9 cellular contexts compared by ENCODE assay signal in genomic region chr6:107061125-107062020, GRCh38. TPM values are rescaled to one million over a fixed set of nuclear protein-coding genes. Genes with fewer than 3 reads are reported as not detected.
DNase-seq lines count a peak whose midpoint lies in the region; ATAC-seq lines count a peak whose summit lies in the region.
"Had no signal": no experiment of that assay in that cellular context is flagged by ENCODE, and none has a peak within 500 bp of the region (broad histone marks: within the 10 kb centered on the region; RNA-seq: fewer than 3 reads in every experiment).

No MANE protein-coding gene starts in this region.

- peak in 2 of 5 donors; percentile 2 to 3 for DNase-seq in CD8-positive, alpha-beta memory T cell
- no peak for DNase-seq in effector memory CD8-positive, alpha-beta T cell
- DNase-seq in NOMO-1 treated with dmso at 0.1 percent for 144 hours (lab: John Stamatoyannopoulos, UW; ENCODE audit: unreplicated experiment) (no peak), superior temporal gyrus (ENCODE audit: extremely low spot score) (no peak), amygdala (lab: John Stamatoyannopoulos, UW) (no peak), NCI-H146 treated with DMSO at 0.1 percent for 48 hours (lab: John Stamatoyannopoulos, UW; ENCODE audit: unreplicated experiment) (no peak)
- DNase-seq: effector memory CD4-positive, alpha-beta T cell had no signal

- peak; percentile 45 for ATAC-seq in GM19455 (IDR thresholded peaks at IDR 0.05; ENCODE audit: unreplicated experiment)
- peak; percentile 70 for ATAC-seq in HG03378 (IDR thresholded peaks at IDR 0.05; ENCODE audit: unreplicated experiment)
- ATAC-seq in effector memory CD8-positive, alpha-beta T cell (replicated peaks), result peak; percentile 54

- no peaks in the 10 kb centered on the region for H3K9me3 ChIP-seq in CD8-positive, alpha-beta memory T cell (ENCODE audit: low read length)

- peaks cover 19% of the 10 kb centered on the region for H3K4me1 ChIP-seq in CD8-positive, alpha-beta memory T cell (ENCODE audit: insufficient read depth, low read length)

- no peaks in the 10 kb centered on the region for H3K27me3 Mint-ChIP-seq in CD8-positive, alpha-beta memory T cell
- H3K27me3 Mint-ChIP-seq in effector memory CD8-positive, alpha-beta T cell, result no peaks in the 10 kb centered on the region

- H3K36me3 Mint-ChIP-seq in CD8-positive, alpha-beta memory T cell, result no peaks in the 10 kb centered on the region
- no peaks in the 10 kb centered on the region for H3K36me3 Mint-ChIP-seq in effector memory CD8-positive, alpha-beta T cell (ENCODE audit: insufficient read depth)

- peak overlapping the region; percentile 44 for H3K4me3 ChIP-seq in CD8-positive, alpha-beta memory T cell (ENCODE audit: low read length)

- CTCF ChIA-PET in CD8-positive, alpha-beta memory T cell (lab: Charles Lee), result interaction anchor here (1.3 to 1.5 kb wide), 2 partner anchors 33 to 52 kb away, joined by 3 read pairs; no protein-coding TSS in a partner anchor

- POLR2A ChIA-PET in CD8-positive, alpha-beta memory T cell (lab: Charles Lee), result no interaction called here

- no peaks in the 10 kb centered on the region for H3K9me3 Mint-ChIP-seq in CD8-positive, alpha-beta memory T cell
- no peaks in the 10 kb centered on the region for H3K9me3 Mint-ChIP-seq in effector memory CD8-positive, alpha-beta T cell

- no peak overlapping the region for H3K27ac ChIP-seq in CD8-positive, alpha-beta memory T cell (ENCODE audit: low read depth, low read length)

- no peaks in the 10 kb centered on the region for H3K27me3 ChIP-seq in CD8-positive, alpha-beta memory T cell (ENCODE audit: insufficient read depth, low read length, poor library complexity, severe bottlenecking)

- H3K4me1 Mint-ChIP-seq in CD8-positive, alpha-beta memory T cell, result peaks cover 20 to 35% (median 31%) of the 10 kb centered on the region in 3 donors
- H3K4me1 Mint-ChIP-seq in effector memory CD8-positive, alpha-beta T cell (ENCODE audit: low read depth in 2 of 2), result peaks cover 15 to 20% of the 10 kb centered on the region in 2 donors

- peak overlapping the region in 5 of 8 donors; percentile 56 to 80 (median 74) for H3K27ac Mint-ChIP-seq in CD8-positive, alpha-beta memory T cell
- peak overlapping the region; percentile 39 to 83 for H3K27ac Mint-ChIP-seq in effector memory CD8-positive, alpha-beta T cell

- peak overlapping the region in 6 of 7 donors; percentile 46 to 80 (median 72) for H3K4me3 Mint-ChIP-seq in CD8-positive, alpha-beta memory T cell
- H3K4me3 Mint-ChIP-seq in effector memory CD8-positive, alpha-beta T cell, result peak overlapping the region; percentile 61 to 72

- no peaks in the 10 kb centered on the region for H3K36me3 ChIP-seq in CD8-positive, alpha-beta memory T cell (ENCODE audit: insufficient read depth, low read length)

RNA-seq across cellular contexts. Expression of gene MTRES1, which starts 33.4 kb away (rescaled TPM):
- total RNA-seq in CD8-positive, alpha-beta memory T cell, result 10 to 100 TPM; 17.5 to 21.4 TPM
- polyA plus RNA-seq in CD8-positive, alpha-beta memory T cell, result 19.2 TPM

RNA-seq across cellular contexts. Expression of gene BEND3, which starts 53.9 kb away (rescaled TPM):
- 1 to 10 TPM; 7.5 to 7.6 TPM for total RNA-seq in CD8-positive, alpha-beta memory T cell
- polyA plus RNA-seq in CD8-positive, alpha-beta memory T cell, result 0.38 TPM
